ENCODE assay signal across 8 cellular contexts in the genomic region with DNA sequence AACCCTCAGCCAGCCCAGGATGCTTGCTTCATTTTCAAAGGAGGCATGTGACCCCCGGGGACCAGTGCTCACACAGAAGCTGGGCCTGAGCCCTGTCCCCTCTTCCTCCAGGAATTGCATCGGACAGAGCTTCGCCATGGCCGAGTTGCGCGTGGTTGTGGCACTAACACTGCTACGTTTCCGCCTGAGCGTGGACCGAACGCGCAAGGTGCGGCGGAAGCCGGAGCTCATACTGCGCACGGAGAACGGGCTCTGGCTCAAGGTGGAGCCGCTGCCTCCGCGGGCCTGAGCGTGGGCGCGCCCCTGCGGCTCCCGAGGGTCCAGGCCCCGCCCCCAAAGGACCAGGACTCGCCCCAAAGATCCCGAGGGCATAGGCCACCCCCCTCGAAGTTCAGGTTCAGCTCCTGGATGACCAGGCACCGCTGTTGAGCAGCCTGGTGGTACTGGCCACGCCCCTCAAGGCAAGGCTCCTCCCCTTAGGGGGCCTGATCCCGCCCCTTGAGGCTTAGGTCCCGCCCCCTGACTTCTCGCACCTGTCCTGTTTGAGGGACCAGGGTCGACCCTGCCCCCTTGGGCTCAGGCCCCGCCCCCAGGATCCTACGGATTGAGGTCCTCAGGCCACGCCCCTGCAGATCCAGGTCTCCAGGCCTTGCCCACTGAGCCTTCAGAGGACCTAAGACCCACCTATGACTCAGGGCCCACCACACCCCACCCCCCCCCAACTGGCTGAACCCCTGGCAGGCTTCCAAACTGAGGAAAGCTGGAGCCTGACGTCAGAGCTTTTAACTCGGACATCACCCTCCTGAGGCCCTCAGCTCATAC. TPM values are rescaled to one million over a fixed set of nuclear protein-coding genes. Genes with fewer than 3 reads are reported as not detected.
DNase-seq lines count a peak whose midpoint lies in the region; ATAC-seq, FAIRE-seq and TF ChIP-seq lines count a peak whose summit lies in the region.

No MANE protein-coding gene starts in this region.

- BruUV-seq in HepG2 (replicated peaks; lab: Mats Ljungman, UMichigan), result no TSS peak

- peak overlapping the region; percentile 39 for H2AFZ ChIP-seq in HepG2 (ENCODE audit: low read length)

- no peak for TF ChIP-seq RAD21 in HepG2 (CRISPR knock-in tag; IDR thresholded peaks at IDR 0.05)

- peak; percentile 63 for DNase-seq in GM06990 (ENCODE audit: extremely low read depth, insufficient read length)
- DNase-seq in SHP77 treated with DMSO at 0.1 percent for 48 hours (lab: John Stamatoyannopoulos, UW), result peak; percentile 71
- DNase-seq in activated naive CD4-positive, alpha-beta T cell treated with anti-CD3 and anti-CD28 coated beads, Interleukin-2, amount 50 U/mL, for 16 hours, result peak; percentile 66
- peak; percentile 38 for DNase-seq in HepG2 (ENCODE audit: low spot score)
- DNase-seq in stimulated activated CD8-positive, alpha-beta memory T cell treated with anti-CD3 and anti-CD28 coated beads, Interleukin-4, amount 100 ng/mL, for 4 hours (ENCODE audit: low read depth in 2 of 2, low spot score in 1 of 2), result peak; percentile 35 to 51
- DNase-seq in DMS53 (lab: John Stamatoyannopoulos, UW), result no peak
- no peak for DNase-seq in amniotic stem cell (lab: John Stamatoyannopoulos, UW)

- FAIRE-seq in HepG2 (lab: Jason Lieb, UNC), result no peak

- TF ChIP-seq CTCF in GM06990 (IDR thresholded peaks at IDR 0.05; ENCODE audit: insufficient read depth, low read length, poor library complexity, severe bottlenecking) (no peak), HepG2 (CRISPR knock-in tag; IDR thresholded peaks at IDR 0.05) (no peak; the same call in 1 of the 2 replicates)

- no peaks in the 10 kb centered on the region for H3K79me2 ChIP-seq in HepG2 (ENCODE audit: insufficient read depth, low read length)

- in situ Hi-C loops in HepG2 (cut with HindIII; ENCODE audit: extremely low pct_ligation_motif_present, low pct_unique_long_range_greater_than_20kb), result loop anchor here (10.0 to 25.0 kb wide), 2 partner anchors 127 to 464 kb away; partner anchors contain the start of gene OR1I1

- H3K4me3 ChIP-seq in GM06990 (replicated peaks; ENCODE audit: low read depth, low read length) (peak overlapping the region; percentile 44), HepG2 (replicated peaks in 1 of 3; ENCODE audit: insufficient read depth in 1 of 3, low read depth in 2 of 3, low read length in 3 of 3) (peak overlapping the region; percentile 52 to 74 (median 57); a peak in 5 of 6 replicates)

- H3K27me3 ChIP-seq in GM06990 (replicated peaks; ENCODE audit: control insufficient read depth, insufficient read depth, low read length) (no peaks in the 10 kb centered on the region), HepG2 (ENCODE audit: control insufficient read depth in 1 of 2, insufficient read depth in 2 of 2, low read length in 2 of 2) (no peaks in the 10 kb centered on the region; a peak in 1 of 5 replicates)

- ATAC-seq in HepG2, result peak; percentile 55
- ATAC-seq in HG03045 (IDR thresholded peaks at IDR 0.05; ENCODE audit: unreplicated experiment), result no peak

- no peaks in the 10 kb centered on the region for H3K36me3 ChIP-seq in GM06990 (ENCODE audit: control insufficient read depth, insufficient read depth, low read length)
- H3K36me3 ChIP-seq in HepG2 (replicated peaks in 1 of 2; ENCODE audit: control insufficient read depth in 1 of 2, insufficient read depth in 2 of 2, low read length in 2 of 2), result no peaks in the 10 kb centered on the region

- POLR2A ChIA-PET in HepG2 (lab: Yijun Ruan, JAX), result interaction anchor here (0.9 to 1.6 kb wide), 2 partner anchors 118 to 133 kb away, joined by 3 to 9 read pairs; partner anchors contain the start of gene AKAP8L

- intact Hi-C loops in HepG2 (cut with micrococcal nuclease; ENCODE audit: unreplicated experiment), result no loop called here

- peaks cover 34% of the 10 kb centered on the region for H3K4me1 ChIP-seq in HepG2 (ENCODE audit: insufficient read depth, low read length)

- H4K20me1 ChIP-seq in HepG2 (ENCODE audit: insufficient read depth, low read length), result no peaks in the 10 kb centered on the region

- no peaks in the 10 kb centered on the region for H3K9me3 ChIP-seq in HepG2 (ENCODE audit: low read length)

- 0% methylated on average over 1 of the region's 41 CpGs for WGBS in HepG2 (ENCODE audit: low lambda C conversion rate)

- no peak overlapping the region for H3K9ac ChIP-seq in HepG2 (ENCODE audit: insufficient read depth, low read depth, low read length)

- CTCF ChIA-PET in HepG2 (lab: Yijun Ruan, JAX; ENCODE audit: low intra/inter-chr PET ratio, low total read pairs), result no interaction called here

- peak overlapping the region; percentile 99 for H3K4me2 ChIP-seq in HepG2 (ENCODE audit: low read depth, low read length)

- no peak for TF ChIP-seq POLR2A in HepG2 (IDR thresholded peaks at IDR 0.05; ENCODE audit: insufficient read depth in 1 of 2, low read depth in 2 of 2, low read length in 2 of 2)

- no peak for TF ChIP-seq EP300 in HepG2 (IDR thresholded peaks at IDR 0.05; ENCODE audit: low read depth in 2 of 2, low read length in 2 of 2)
- TF ChIP-seq EP300 in HepG2 (CRISPR knock-in tag; IDR thresholded peaks at IDR 0.05; ENCODE audit: borderline replicate concordance), result no peak

- H3K27ac ChIP-seq in HepG2 (ENCODE audit: extremely low read length, insufficient read depth, low read length), result no peak overlapping the region

TF ChIP-seq in HepG2, 621 proteins besides CTCF, POLR2A, EP300 and RAD21 (continues in another document):
- TF ChIP-seq ZNF296 (CRISPR knock-in tag; conservative IDR thresholded peaks at IDR 0.05), result 0 out of 2 replicates have a peak, but pooled peaks have one; percentile 27
- 0 out of 2 replicates have a peak, but pooled peaks have one; percentile 10 for TF ChIP-seq FOSL2 (CRISPR knock-in tag; IDR thresholded peaks at IDR 0.05)
- peak; percentile 60; the same call in 1 of the 2 replicates for TF ChIP-seq ZNF788 (CRISPR knock-in tag; IDR thresholded peaks at IDR 0.05; ENCODE audit: borderline replicate concordance)
- TF ChIP-seq ZNF512B (CRISPR knock-in tag; IDR thresholded peaks at IDR 0.05; ENCODE audit: borderline replicate concordance), result no peak
- 0 out of 2 replicates have a peak, but pooled peaks have one; percentile 29 for TF ChIP-seq ZNF598 (CRISPR knock-in tag; IDR thresholded peaks at IDR 0.05; ENCODE audit: borderline replicate concordance)
- TF ChIP-seq, protein P1, sequence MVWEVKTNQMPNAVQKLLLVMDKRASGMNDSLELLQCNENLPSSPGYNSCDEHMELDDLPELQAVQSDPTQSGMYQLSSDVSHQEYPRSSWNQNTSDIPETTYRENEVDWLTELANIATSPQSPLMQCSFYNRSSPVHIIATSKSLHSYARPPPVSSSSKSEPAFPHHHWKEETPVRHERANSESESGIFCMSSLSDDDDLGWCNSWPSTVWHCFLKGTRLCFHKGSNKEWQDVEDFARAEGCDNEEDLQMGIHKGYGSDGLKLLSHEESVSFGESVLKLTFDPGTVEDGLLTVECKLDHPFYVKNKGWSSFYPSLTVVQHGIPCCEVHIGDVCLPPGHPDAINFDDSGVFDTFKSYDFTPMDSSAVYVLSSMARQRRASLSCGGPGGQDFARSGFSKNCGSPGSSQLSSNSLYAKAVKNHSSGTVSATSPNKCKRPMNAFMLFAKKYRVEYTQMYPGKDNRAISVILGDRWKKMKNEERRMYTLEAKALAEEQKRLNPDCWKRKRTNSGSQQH (CRISPR knock-in tag; IDR thresholded peaks at IDR 0.05; ENCODE audit: low read depth), result no peak
- 0 out of 2 replicates have a peak, but pooled peaks have one; percentile 54 for TF ChIP-seq WIZ (CRISPR knock-in tag; IDR thresholded peaks at IDR 0.05)

RNA-seq across cellular contexts. Expression of gene CYP4F22, which starts 43.1 kb away (rescaled TPM):
- not detected in 2 replicates for total RNA-seq in HepG2 (2016; rRNA removed; fragmentation: Illumina TruSeq; extraction: Trizol)
- total RNA-seq in HepG2 (2016; cell fraction: cytosol; rRNA removed; fragmentation: Illumina TruSeq; extraction: Trizol; ENCODE audit: low read depth), result not detected in 2 replicates
- not detected in 2 replicates for total RNA-seq in HepG2 (2016; cell fraction: insoluble cytoplasmic fraction; rRNA removed; fragmentation: Illumina TruSeq; extraction: Trizol)
- not detected in 2 replicates for total RNA-seq in HepG2 (2016; cell fraction: membrane; rRNA removed; fragmentation: Illumina TruSeq; extraction: Trizol)
- not detected in 2 replicates for total RNA-seq in HepG2 (2016; cell fraction: nucleus; rRNA removed; fragmentation: Illumina TruSeq; extraction: Trizol)
- 0.05 and 0.09 TPM in 2 replicates for polyA plus RNA-seq in HepG2 (2011; rRNA removed)
- 0.04 TPM in 1 of 2 replicates, not detected in the other for polyA plus RNA-seq in HepG2 (2011; cell fraction: cytosol; rRNA removed)
- polyA plus RNA-seq in HepG2 (2011; cell fraction: nucleus; rRNA removed), result 0.06 and 0.07 TPM in 2 replicates
- polyA plus RNA-seq in HepG2 (2012), result 0.08 and 0.13 TPM in 2 replicates
- polyA plus RNA-seq in HepG2 (2016; cell fraction: cytosol; fragmentation: Illumina TruSeq; extraction: Trizol; ENCODE audit: low read depth), result not detected in 2 replicates
- not detected in 2 replicates for polyA plus RNA-seq in HepG2 (2016; cell fraction: insoluble cytoplasmic fraction; fragmentation: Illumina TruSeq; extraction: Trizol; ENCODE audit: low read depth)
- not detected in 2 replicates for polyA plus RNA-seq in HepG2 (2016; cell fraction: membrane; fragmentation: Illumina TruSeq; extraction: Trizol; ENCODE audit: low read depth)
- polyA plus RNA-seq in HepG2 (2016; cell fraction: nucleus; fragmentation: Illumina TruSeq; extraction: Trizol; ENCODE audit: insufficient read depth, low read depth), result not detected in 2 replicates
- polyA minus RNA-seq in HepG2 (2011; rRNA and poly(A)+ RNA removed; ENCODE audit: low replicate concordance), result not detected in 2 replicates
- polyA minus RNA-seq in HepG2 (2011; cell fraction: cytosol; rRNA and poly(A)+ RNA removed), result not detected in 2 replicates
- not detected in 2 replicates for polyA minus RNA-seq in HepG2 (2011; cell fraction: nucleus; rRNA and poly(A)+ RNA removed)

Comparison
In these comparisons a context has a peak if more than half of its experiments do, and no peak if none do; other contexts are left out.
1. DNase-seq: peak in GM06990 (single experiment), SHP77 treated with DMSO at 0.1 percent for 48 hours (single experiment), activated naive CD4-positive, alpha-beta T cell treated with anti-CD3 and anti-CD28 coated beads, Interleukin-2, amount 50 U/mL, for 16 hours (single experiment), HepG2 (single experiment) and stimulated activated CD8-positive, alpha-beta memory T cell treated with anti-CD3 and anti-CD28 coated beads, Interleukin-4, amount 100 ng/mL, for 4 hours (2 of 2); none in DMS53 (single experiment) and amniotic stem cell (single experiment).